In the genomic region with DNA sequence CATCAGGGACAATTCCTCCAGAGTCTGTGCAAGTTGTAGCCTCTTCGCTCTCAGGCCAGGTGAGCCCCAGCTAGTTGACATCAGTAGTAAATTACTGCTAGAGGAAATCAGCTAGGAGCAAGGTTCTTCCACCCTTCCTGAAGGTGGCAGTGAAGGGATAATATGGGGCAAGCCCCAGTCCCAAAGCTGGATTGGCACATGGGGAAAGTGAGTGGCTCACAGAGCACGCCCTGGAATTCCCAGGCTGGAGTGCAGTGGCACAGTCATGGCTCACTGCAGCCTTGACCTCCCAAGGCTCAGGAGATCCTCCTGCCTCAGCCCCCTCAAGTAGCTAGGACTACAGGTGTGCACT, we compare ENCODE assay signal across 2 cellular contexts.
TF ChIP-seq lines count a peak whose summit lies in the region.

No MANE protein-coding gene starts in this region.

TF ChIP-seq in A549, 52 proteins besides CTCF, POLR2A, EP300 and RAD21:
- TF ChIP-seq TFCP2L1 (CRISPR knock-in tag; IDR thresholded peaks at IDR 0.05) (no peak), GATA3 (IDR thresholded peaks at IDR 0.05; ENCODE audit: borderline replicate concordance) (no peak), CHD2 (IDR thresholded peaks at IDR 0.05; ENCODE audit: low read length, partially characterized antibody) (no peak), ZSCAN20 (CRISPR knock-in tag; IDR thresholded peaks at IDR 0.05) (no peak), BHLHE40 (IDR thresholded peaks at IDR 0.05; ENCODE audit: low read depth, low read length) (no peak)
- TF ChIP-seq, protein P1, sequence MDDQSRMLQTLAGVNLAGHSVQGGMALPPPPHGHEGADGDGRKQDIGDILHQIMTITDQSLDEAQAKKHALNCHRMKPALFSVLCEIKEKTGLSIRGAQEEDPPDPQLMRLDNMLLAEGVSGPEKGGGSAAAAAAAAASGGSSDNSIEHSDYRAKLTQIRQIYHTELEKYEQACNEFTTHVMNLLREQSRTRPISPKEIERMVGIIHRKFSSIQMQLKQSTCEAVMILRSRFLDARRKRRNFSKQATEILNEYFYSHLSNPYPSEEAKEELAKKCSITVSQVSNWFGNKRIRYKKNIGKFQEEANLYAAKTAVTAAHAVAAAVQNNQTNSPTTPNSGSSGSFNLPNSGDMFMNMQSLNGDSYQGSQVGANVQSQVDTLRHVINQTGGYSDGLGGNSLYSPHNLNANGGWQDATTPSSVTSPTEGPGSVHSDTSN (IDR thresholded peaks at IDR 0.05): no peak

TF ChIP-seq in HepG2, 621 proteins besides CTCF, POLR2A, EP300 and RAD21:
- no peak for TF ChIP-seq BRD4 (CRISPR knock-in tag; IDR thresholded peaks at IDR 0.05)
- TF ChIP-seq ZNF549 (CRISPR knock-in tag; IDR thresholded peaks at IDR 0.05): no peak
